Comparison of ENCODE assay signal across 1 cellular context in the genomic region with DNA sequence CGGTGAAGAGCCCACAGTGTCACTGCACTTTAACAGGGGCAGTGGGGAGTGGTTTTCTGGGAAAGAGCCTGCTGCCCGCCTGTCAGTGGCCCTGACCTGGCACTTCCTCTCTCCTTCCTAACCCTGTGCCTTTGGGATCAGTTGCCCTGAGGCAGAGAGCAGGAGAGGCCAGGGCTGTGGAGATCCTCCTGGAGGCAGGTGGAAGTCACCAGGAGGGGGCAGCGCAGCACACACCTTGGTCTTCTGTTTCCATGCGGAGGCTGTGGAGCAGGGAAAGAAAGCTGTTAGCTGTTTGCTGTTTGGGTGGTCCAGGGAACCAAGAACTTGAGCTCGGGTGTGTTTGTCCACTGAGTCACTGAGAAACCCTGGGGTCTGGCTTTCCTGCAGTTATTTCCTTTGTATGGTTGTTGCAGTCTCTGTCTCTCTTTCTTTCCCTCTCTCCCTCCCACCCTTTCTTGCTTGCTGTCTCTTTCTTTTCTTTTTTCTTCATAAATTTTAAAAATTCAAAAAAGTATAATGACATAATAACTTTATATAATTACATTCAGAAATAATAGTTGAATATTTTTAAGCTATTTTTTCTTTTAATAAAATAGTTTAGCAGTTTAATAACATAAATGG.
TF ChIP-seq lines count a peak whose summit lies in the region.

No MANE protein-coding gene starts in this region.

TF ChIP-seq in HCT116, 20 proteins besides CTCF, POLR2A, EP300 and RAD21 (continued from another document):
- TF ChIP-seq, protein P1, sequence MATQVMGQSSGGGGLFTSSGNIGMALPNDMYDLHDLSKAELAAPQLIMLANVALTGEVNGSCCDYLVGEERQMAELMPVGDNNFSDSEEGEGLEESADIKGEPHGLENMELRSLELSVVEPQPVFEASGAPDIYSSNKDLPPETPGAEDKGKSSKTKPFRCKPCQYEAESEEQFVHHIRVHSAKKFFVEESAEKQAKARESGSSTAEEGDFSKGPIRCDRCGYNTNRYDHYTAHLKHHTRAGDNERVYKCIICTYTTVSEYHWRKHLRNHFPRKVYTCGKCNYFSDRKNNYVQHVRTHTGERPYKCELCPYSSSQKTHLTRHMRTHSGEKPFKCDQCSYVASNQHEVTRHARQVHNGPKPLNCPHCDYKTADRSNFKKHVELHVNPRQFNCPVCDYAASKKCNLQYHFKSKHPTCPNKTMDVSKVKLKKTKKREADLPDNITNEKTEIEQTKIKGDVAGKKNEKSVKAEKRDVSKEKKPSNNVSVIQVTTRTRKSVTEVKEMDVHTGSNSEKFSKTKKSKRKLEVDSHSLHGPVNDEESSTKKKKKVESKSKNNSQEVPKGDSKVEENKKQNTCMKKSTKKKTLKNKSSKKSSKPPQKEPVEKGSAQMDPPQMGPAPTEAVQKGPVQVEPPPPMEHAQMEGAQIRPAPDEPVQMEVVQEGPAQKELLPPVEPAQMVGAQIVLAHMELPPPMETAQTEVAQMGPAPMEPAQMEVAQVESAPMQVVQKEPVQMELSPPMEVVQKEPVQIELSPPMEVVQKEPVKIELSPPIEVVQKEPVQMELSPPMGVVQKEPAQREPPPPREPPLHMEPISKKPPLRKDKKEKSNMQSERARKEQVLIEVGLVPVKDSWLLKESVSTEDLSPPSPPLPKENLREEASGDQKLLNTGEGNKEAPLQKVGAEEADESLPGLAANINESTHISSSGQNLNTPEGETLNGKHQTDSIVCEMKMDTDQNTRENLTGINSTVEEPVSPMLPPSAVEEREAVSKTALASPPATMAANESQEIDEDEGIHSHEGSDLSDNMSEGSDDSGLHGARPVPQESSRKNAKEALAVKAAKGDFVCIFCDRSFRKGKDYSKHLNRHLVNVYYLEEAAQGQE (IDR thresholded peaks at IDR 0.05; ENCODE audit: low read depth), result no peak
- TF ChIP-seq EZH2 (IDR thresholded peaks at IDR 0.05) (no peak), SP1 (IDR thresholded peaks at IDR 0.05; ENCODE audit: low read depth) (no peak), ZFX (IDR thresholded peaks at IDR 0.05) (no peak), ZNF274 (IDR thresholded peaks at IDR 0.05; ENCODE audit: low read depth, low read length) (no peak), POLR2AphosphoS5 (IDR thresholded peaks at IDR 0.05; ENCODE audit: low read depth, low read length) (no peak)
TF ChIP-seq in HCT116: peak in this region for 0.
